9 cellular contexts compared by ENCODE assay signal in the genomic region with DNA sequence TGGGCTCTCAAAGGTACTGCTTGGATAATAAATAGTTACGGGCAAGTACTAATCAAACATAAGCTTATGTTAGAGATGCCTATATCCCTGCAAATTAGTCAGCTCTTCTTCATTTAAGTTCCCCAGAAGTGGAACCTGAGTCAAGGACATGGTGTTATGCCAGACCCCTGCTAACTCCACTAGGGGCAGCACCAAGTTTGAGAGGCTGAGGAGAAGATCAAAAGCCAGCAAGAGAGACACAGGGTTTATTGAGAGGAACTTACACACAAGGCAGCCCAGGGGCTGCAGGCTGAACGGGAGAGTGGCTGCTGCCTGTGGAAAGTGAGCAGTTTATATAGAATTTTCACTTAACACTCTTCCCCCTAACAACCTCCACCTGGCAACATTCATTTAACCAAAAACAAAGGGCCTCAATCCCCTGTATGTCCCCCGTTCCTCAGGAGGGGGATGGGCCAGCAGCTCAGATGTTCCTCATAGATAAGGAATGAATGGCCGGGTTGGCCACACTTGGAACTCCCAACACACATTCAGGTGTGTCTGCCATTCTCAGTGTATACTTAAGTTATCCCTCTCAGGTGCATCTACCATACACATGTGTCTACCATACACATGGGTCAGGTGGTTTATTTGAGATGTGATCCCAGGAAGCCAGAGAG.
DNase-seq lines count a peak whose midpoint lies in the region; ATAC-seq, FAIRE-seq and TF ChIP-seq lines count a peak whose summit lies in the region.
"Had no signal": no experiment of that assay in that cellular context is flagged by ENCODE, and none has a peak within 500 bp of the region (broad histone marks: within the 10 kb centered on the region; RNA-seq: fewer than 3 reads in every experiment).

No MANE protein-coding gene starts in this region.

- no peak overlapping the region for H3K4me3 Mint-ChIP-seq in activated CD8-positive, alpha-beta T cell treated with anti-CD3 and anti-CD28 coated beads for 36 hours
- no peak overlapping the region for H3K4me3 Mint-ChIP-seq in activated CD4-positive, alpha-beta memory T cell treated with anti-CD3 and anti-CD28 coated beads, Interleukin-2, amount 10 ng/mL, durations not matched to agents 7 days and 5 days
- H3K4me3 Mint-ChIP-seq: dendritic cell treated with granulocyte-macrophage colony-stimulating factor and Interleukin-4, amounts not matched to agents 40 ng/mL and 50 ng/mL, for 4 days had no signal

- H3K9me3 ChIP-seq in kidney (ENCODE audit: control insufficient read depth in 1 of 2, low read length in 2 of 2): no peaks in the 10 kb centered on the region

- H3K4me2 ChIP-seq in mesendoderm (ENCODE audit: low read length): no peak overlapping the region

- H4K5ac ChIP-seq in mesendoderm (ENCODE audit: low read length): no peak overlapping the region

- no peak overlapping the region for H4K8ac ChIP-seq in mesendoderm (ENCODE audit: low read depth, low read length)

- H3K4ac ChIP-seq in mesendoderm (ENCODE audit: low read depth, low read length): no peak overlapping the region

- H3K27me3 Mint-ChIP-seq in activated CD8-positive, alpha-beta T cell treated with anti-CD3 and anti-CD28 coated beads for 36 hours: peaks cover 7% of the 10 kb centered on the region
- peaks cover 2% of the 10 kb centered on the region for H3K27me3 Mint-ChIP-seq in activated CD4-positive, alpha-beta memory T cell treated with anti-CD3 and anti-CD28 coated beads, Interleukin-2, amount 10 ng/mL, durations not matched to agents 7 days and 5 days

- no peaks in the 10 kb centered on the region for H3K9me3 Mint-ChIP-seq in activated CD8-positive, alpha-beta T cell treated with anti-CD3 and anti-CD28 coated beads for 36 hours
- H3K9me3 Mint-ChIP-seq in activated CD4-positive, alpha-beta memory T cell treated with anti-CD3 and anti-CD28 coated beads, Interleukin-2, amount 10 ng/mL, durations not matched to agents 7 days and 5 days: no peaks in the 10 kb centered on the region
- H3K9me3 Mint-ChIP-seq: dendritic cell treated with granulocyte-macrophage colony-stimulating factor and Interleukin-4, amounts not matched to agents 40 ng/mL and 50 ng/mL, for 4 days had no signal

- WGBS in mesendoderm (ENCODE audit: extremely low coverage, insufficient coverage, low lambda C conversion rate): no CpG with 5 or more reads among the region's 4 CpGs

- H3K9ac ChIP-seq in mesendoderm (ENCODE audit: low read length) (no peak overlapping the region), kidney (ENCODE audit: low read length in 2 of 2) (no peak overlapping the region)

- no peak overlapping the region for H3K23ac ChIP-seq in mesendoderm (ENCODE audit: low read length)

- ATAC-seq in HG02642 (IDR thresholded peaks at IDR 0.05; ENCODE audit: poor library complexity, unreplicated experiment) (peak; percentile 73), HG03135 (IDR thresholded peaks at IDR 0.05; ENCODE audit: unreplicated experiment) (no peak)
- ATAC-seq in activated CD8-positive, alpha-beta T cell treated with anti-CD3 and anti-CD28 coated beads for 36 hours: peak; percentile 56

- intact Hi-C loops in activated CD8-positive, alpha-beta T cell treated with anti-CD3 and anti-CD28 coated beads for 36 hours (cut with micrococcal nuclease): no loop called here
- intact Hi-C loops in kidney (cut with DNase I): no loop called here

- no peak overlapping the region for H3K4me3 ChIP-seq in mesendoderm (ENCODE audit: low read length)
- H3K4me3 ChIP-seq in kidney (ENCODE audit: low read length in 2 of 2): no peak overlapping the region

- H3K18ac ChIP-seq in mesendoderm (ENCODE audit: low read length): no peak overlapping the region

- H3K56ac ChIP-seq in mesendoderm (ENCODE audit: low read length): no peak overlapping the region

- no peak overlapping the region for H3K27ac ChIP-seq in mesendoderm (ENCODE audit: low read depth, low read length)
- no peak overlapping the region for H3K27ac ChIP-seq in kidney (ENCODE audit: low read depth in 2 of 2, low read length in 2 of 2)

- no peaks in the 10 kb centered on the region for H3K36me3 Mint-ChIP-seq in activated CD8-positive, alpha-beta T cell treated with anti-CD3 and anti-CD28 coated beads for 36 hours (ENCODE audit: low read depth)
- no peaks in the 10 kb centered on the region for H3K36me3 Mint-ChIP-seq in activated CD4-positive, alpha-beta memory T cell treated with anti-CD3 and anti-CD28 coated beads, Interleukin-2, amount 10 ng/mL, durations not matched to agents 7 days and 5 days (ENCODE audit: low read depth)

- H2BK15ac ChIP-seq in mesendoderm (replicated peaks; ENCODE audit: low read depth): no peak overlapping the region

- no peaks in the 10 kb centered on the region for H3K79me1 ChIP-seq in mesendoderm (ENCODE audit: low read length)

- H3K4me1 Mint-ChIP-seq in activated CD8-positive, alpha-beta T cell treated with anti-CD3 and anti-CD28 coated beads for 36 hours (ENCODE audit: low read depth): no peaks in the 10 kb centered on the region
- H3K4me1 Mint-ChIP-seq in activated CD4-positive, alpha-beta memory T cell treated with anti-CD3 and anti-CD28 coated beads, Interleukin-2, amount 10 ng/mL, durations not matched to agents 7 days and 5 days: no peaks in the 10 kb centered on the region

- peak; percentile 20 for TF ChIP-seq CTCF in activated CD8-positive, alpha-beta T cell treated with anti-CD3 and anti-CD28 coated beads for 36 hours (IDR thresholded peaks at IDR 0.05)
- TF ChIP-seq CTCF in kidney (IDR thresholded peaks at IDR 0.05; ENCODE audit: borderline replicate concordance, extremely low read depth, insufficient read depth): no peak

- H2AK5ac ChIP-seq in mesendoderm (ENCODE audit: low read length): no peak overlapping the region

- no peaks in the 10 kb centered on the region for H3K79me2 ChIP-seq in mesendoderm (ENCODE audit: control insufficient read depth, insufficient read depth, low read length)

- no peak overlapping the region for H2BK5ac ChIP-seq in mesendoderm (ENCODE audit: low read length)

- no peak overlapping the region for H3K27ac Mint-ChIP-seq in activated CD8-positive, alpha-beta T cell treated with anti-CD3 and anti-CD28 coated beads for 36 hours
- no peak overlapping the region for H3K27ac Mint-ChIP-seq in activated CD4-positive, alpha-beta memory T cell treated with anti-CD3 and anti-CD28 coated beads, Interleukin-2, amount 10 ng/mL, durations not matched to agents 7 days and 5 days
- H3K27ac Mint-ChIP-seq: dendritic cell treated with granulocyte-macrophage colony-stimulating factor and Interleukin-4, amounts not matched to agents 40 ng/mL and 50 ng/mL, for 4 days had no signal

- H2BK120ac ChIP-seq in mesendoderm (ENCODE audit: low read depth, low read length): no peak overlapping the region

- H3K4me1 ChIP-seq in mesendoderm (ENCODE audit: control insufficient read depth, low read depth, low read length) (peaks cover 3% of the 10 kb centered on the region), kidney (ENCODE audit: control insufficient read depth in 1 of 2, insufficient read depth in 1 of 2, low read depth in 1 of 2, low read length in 2 of 2) (no peaks in the 10 kb centered on the region)

- no peak for FAIRE-seq in kidney (lab: Jason Lieb, UNC)

- peak; percentile 38 for DNase-seq in EH (ENCODE audit: low read depth)
- DNase-seq in activated CD8-positive, alpha-beta T cell treated with anti-CD3 and anti-CD28 coated beads for 36 hours: peak; percentile 11
- DNase-seq in mesendoderm: peak; percentile 87
- no peak for DNase-seq in activated CD4-positive, alpha-beta memory T cell treated with anti-CD3 and anti-CD28 coated beads, Interleukin-2, amount 10 ng/mL, durations not matched to agents 7 days and 5 days
- no peak for DNase-seq in NCI-H128 (lab: John Stamatoyannopoulos, UW; ENCODE audit: unreplicated experiment)
- DNase-seq in kidney: no peak

- POLR2A ChIA-PET in activated CD8-positive, alpha-beta T cell treated with anti-CD3 and anti-CD28 coated beads for 36 hours (lab: Charles Lee): no interaction called here
- POLR2A ChIA-PET in activated CD4-positive, alpha-beta memory T cell treated with anti-CD3 and anti-CD28 coated beads, Interleukin-2, amount 10 ng/mL, durations not matched to agents 7 days and 5 days (lab: Charles Lee): no interaction called here

- CTCF ChIA-PET in activated CD8-positive, alpha-beta T cell treated with anti-CD3 and anti-CD28 coated beads for 36 hours (lab: Charles Lee): interaction anchor here (0.8 to 1.1 kb wide), 3 partner anchors 20 to 72 kb away, joined by 3 read pairs; no protein-coding TSS in a partner anchor
- CTCF ChIA-PET in activated CD4-positive, alpha-beta memory T cell treated with anti-CD3 and anti-CD28 coated beads, Interleukin-2, amount 10 ng/mL, durations not matched to agents 7 days and 5 days (lab: Charles Lee): no interaction called here

- no peaks in the 10 kb centered on the region for H3K27me3 ChIP-seq in mesendoderm (ENCODE audit: insufficient read depth, low read length, poor library complexity)

- H3K36me3 ChIP-seq in mesendoderm (ENCODE audit: control insufficient read depth, insufficient read depth, low read length) (no peaks in the 10 kb centered on the region), kidney (ENCODE audit: control insufficient read depth in 1 of 2, insufficient read depth in 2 of 2, low read length in 2 of 2) (no peaks in the 10 kb centered on the region)

Comparison
In these comparisons a context has a peak if more than half of its experiments do, and no peak if none do; other contexts are left out.
1. DNase-seq: peak in EH (single experiment), activated CD8-positive, alpha-beta T cell treated with anti-CD3 and anti-CD28 coated beads for 36 hours (single experiment) and mesendoderm (single experiment); none in activated CD4-positive, alpha-beta memory T cell treated with anti-CD3 and anti-CD28 coated beads, Interleukin-2, amount 10 ng/mL, durations not matched to agents 7 days and 5 days (single experiment), NCI-H128 (single experiment) and kidney (single experiment).